Comparison of ENCODE assay signal across 8 cellular contexts in genomic region chr2:218781691-218782528, GRCh38. TPM values are rescaled to one million over a fixed set of nuclear protein-coding genes. Genes with fewer than 3 reads are reported as not detected.
DNase-seq lines count a peak whose midpoint lies in the region; ATAC-seq and TF ChIP-seq lines count a peak whose summit lies in the region.

CYP27A1 (plus strand) TSS chr2:218782147; CDS start chr2:218782183, 36 bp downstream.

- H3K27ac ChIP-seq in tibial artery, result peak within 1 kb of the TSS; percentile 68 to 76

- H3K4me3 Mint-ChIP-seq in Caco-2 (ENCODE audit: unreplicated experiment), result peak within 1 kb of the TSS; percentile 81

- intact Hi-C loops in Caco-2 (cut with micrococcal nuclease; ENCODE audit: unreplicated experiment) (loop anchor here (1.0 to 2.0 kb wide), 2 partner anchors 65 to 71 kb away; partner anchors contain the start of gene TTLL4), tibial artery (cut with DNase I; ENCODE audit: low total_unique reads) (no loop called here)

- H3K27me3 Mint-ChIP-seq in Caco-2 (ENCODE audit: insufficient read depth, unreplicated experiment), result no peaks in the 10 kb centered on the region

- POLR2A ChIA-PET in Caco-2 (lab: Charles Lee), result interaction anchor here (0.9 to 1.5 kb wide), 3 partner anchors 71 to 284 kb away, joined by 3 to 5 read pairs (median 4); partner anchors contain the start of gene TTLL4

- H3K36me3 Mint-ChIP-seq in Caco-2 (ENCODE audit: insufficient read depth, unreplicated experiment), result no peaks in the 10 kb centered on the region

- H3K27ac Mint-ChIP-seq in Caco-2 (ENCODE audit: unreplicated experiment), result peak within 1 kb of the TSS; percentile 38

- no peak for TF ChIP-seq CTCF in Caco-2 (IDR thresholded peaks at IDR 0.05; ENCODE audit: insufficient read depth in 1 of 2, low read depth in 1 of 2, low read length in 1 of 2, severe bottlenecking in 1 of 2, unreplicated experiment in 1 of 2)
- no peak for TF ChIP-seq CTCF in tibial artery (IDR thresholded peaks at IDR 0.05)

- peaks cover 4% of the 10 kb centered on the region; the same call in 1 of the 2 replicates for H3K9me3 ChIP-seq in Caco-2
- no peaks in the 10 kb centered on the region for H3K9me3 ChIP-seq in tibial artery

- H3K27me3 ChIP-seq in Caco-2 (replicated peaks; ENCODE audit: control insufficient read depth, insufficient read depth, low read length) (no peaks in the 10 kb centered on the region), tibial artery (no peaks in the 10 kb centered on the region)

- peak; percentile 76 for ATAC-seq in esophagus mucosa

- CTCF ChIA-PET in Caco-2 (lab: Charles Lee), result interaction anchor here (0.5 to 2.1 kb wide), 8 partner anchors 25 to 1008 kb away, joined by 3 to 19 read pairs (median 4); partner anchors contain the start of gene TTLL4

- DNase-seq in Caco-2, result peak; percentile 74
- peak; percentile 54 for DNase-seq in NCI-H2196 (lab: John Stamatoyannopoulos, UW; ENCODE audit: unreplicated experiment)
- DNase-seq in midbrain (lab: John Stamatoyannopoulos, UW), result peak; percentile 68
- DNase-seq in tibial artery, result peak; percentile 51 to 70
- no peak for DNase-seq in G401 (ENCODE audit: low spot score)
- DNase-seq in DMS114 treated with DMSO at 0.1 percent for 48 hours (lab: John Stamatoyannopoulos, UW; ENCODE audit: unreplicated experiment), result no peak
- no peak for DNase-seq in GM19238 (ENCODE audit: insufficient read length, low spot score)

- peaks cover 9% of the 10 kb centered on the region for H3K9me3 Mint-ChIP-seq in Caco-2 (ENCODE audit: unreplicated experiment)

- peak within 1 kb of the TSS; percentile 35 for H3K4me3 ChIP-seq in Caco-2 (ENCODE audit: low read depth, low read length)
- H3K4me3 ChIP-seq in tibial artery, result peak within 1 kb of the TSS; percentile 65 to 67

- peaks cover 31% of the 10 kb centered on the region for H3K4me1 Mint-ChIP-seq in Caco-2 (ENCODE audit: low read depth, unreplicated experiment)

- no peaks in the 10 kb centered on the region for H3K36me3 ChIP-seq in Caco-2 (ENCODE audit: control insufficient read depth, insufficient read depth, low read length)
- no peaks in the 10 kb centered on the region for H3K36me3 ChIP-seq in tibial artery

- BruUV-seq in Caco-2 (replicated peaks; lab: Mats Ljungman, UMichigan), result no TSS peak

- peaks cover 15% of the 10 kb centered on the region; the same call in 1 of the 2 replicates for H3K4me1 ChIP-seq in Caco-2
- H3K4me1 ChIP-seq in tibial artery, result peaks cover 0 to 26% (median 11%) of the 10 kb centered on the region in 4 donors

- in situ Hi-C loops in G401 (cut with HindIII; ENCODE audit: low sequenced_read_pairs), result no loop called here

RNA-seq across cellular contexts. Expression of gene CYP27A1, which starts in this region (rescaled TPM):
- 20.9 and 26.8 TPM in 2 replicates for total RNA-seq in Caco-2 (2022)
- 4.9 TPM for total RNA-seq in esophagus mucosa
- not detected in 2 replicates for total RNA-seq in G401 (2014; rRNA removed; shearing (Covaris generic))

Comparison
In these comparisons a context has a peak if more than half of its experiments do, and no peak if none do; other contexts are left out.
1. DNase-seq: peak in Caco-2 (2 of 2), NCI-H2196 (single experiment), midbrain (single experiment) and tibial artery (2 of 2); none in G401 (single experiment), DMS114 treated with DMSO at 0.1 percent for 48 hours (single experiment) and GM19238 (single experiment).